8 cellular contexts compared by ENCODE assay signal in genomic region chr1:201888282-201889033, GRCh38. TPM values are rescaled to one million over a fixed set of nuclear protein-coding genes. Genes with fewer than 3 reads are reported as not detected.
DNase-seq lines count a peak whose midpoint lies in the region; ATAC-seq and TF ChIP-seq lines count a peak whose summit lies in the region.

TSS of gene SHISA4 (plus strand) at chr1:201888898. CDS start at chr1:201888995, 97 bp downstream.

- H3K27me3 ChIP-seq in AG04450 (ENCODE audit: control insufficient read depth, insufficient read depth, low read length) = no peaks in the 10 kb centered on the region
- H3K27me3 ChIP-seq in GM23248 (replicated peaks; ENCODE audit: insufficient read depth) = no peaks in the 10 kb centered on the region
- H3K27me3 ChIP-seq in endocrine pancreas (ENCODE audit: control insufficient read depth, insufficient read depth, low read length) = no peaks in the 10 kb centered on the region
- H3K27me3 ChIP-seq in lower lobe of right lung (ENCODE audit: low read depth) = no peaks in the 10 kb centered on the region

- H3K27ac ChIP-seq in AG04450 (ENCODE audit: low read depth, low read length) = peak within 1 kb of the TSS; percentile 47
- H3K27ac ChIP-seq in GM23248 = no peak within 1 kb of the TSS
- H3K27ac ChIP-seq in lower lobe of right lung = peak within 1 kb of the TSS; percentile 60

- no peaks in the 10 kb centered on the region for H3K79me2 ChIP-seq in GM23248 (ENCODE audit: insufficient read depth)

- intact Hi-C loops in lower lobe of right lung (cut with DNase I) = no loop called here

- no peaks in the 10 kb centered on the region for H4K20me1 ChIP-seq in GM23248 (ENCODE audit: insufficient read depth)

- H3F3A ChIP-seq in GM23248 (ENCODE audit: insufficient read depth) = peaks cover 8% of the 10 kb centered on the region

- H3K9me3 ChIP-seq in AG04450 (ENCODE audit: control insufficient read depth, insufficient read depth, low read length) (no peaks in the 10 kb centered on the region; the same call in 1 of the 2 replicates), GM23248 (ENCODE audit: low read depth) (no peaks in the 10 kb centered on the region), endocrine pancreas (ENCODE audit: control insufficient read depth, low read length) (no peaks in the 10 kb centered on the region), lower lobe of right lung (no peaks in the 10 kb centered on the region)

- 6 to 8% methylated on average over 27 to 42 of the region's 47 CpGs for WGBS in GM23248 (ENCODE audit: low coverage in 1 of 2, low lambda C conversion rate in 2 of 2, missing lambda C conversion rate in 2 of 2), 2 experiments

- DNase-seq in AG04450 (ENCODE audit: low read depth, low spot score) (no peak), GM23248 (peak; percentile 76), T1000 (lab: John Stamatoyannopoulos, UW) (peak; percentile 73), lower lobe of right lung (peak; percentile 88)
- no peak for DNase-seq in stimulated activated naive CD8-positive, alpha-beta T cell treated with anti-CD3 and anti-CD28 coated beads, Interleukin-15, amount 100 ng/mL, for 72 hours
- no peak for DNase-seq in effector CD4-positive, alpha-beta T cell

- H3K4me1 ChIP-seq in GM23248 (ENCODE audit: insufficient read depth) (peaks cover 22% of the 10 kb centered on the region), endocrine pancreas (ENCODE audit: control insufficient read depth, insufficient read depth, low read length) (no peaks in the 10 kb centered on the region), lower lobe of right lung (peaks cover 33% of the 10 kb centered on the region)

- no peak within 1 kb of the TSS for H3K27ac Mint-ChIP-seq in stimulated activated naive CD8-positive, alpha-beta T cell treated with anti-CD3 and anti-CD28 coated beads, Interleukin-15, amount 100 ng/mL, for 72 hours

- H3K4me3 ChIP-seq in AG04450 (ENCODE audit: low read depth, low read length) (peak within 1 kb of the TSS; percentile 82), GM23248 (peak within 1 kb of the TSS; percentile 86), endocrine pancreas (ENCODE audit: control insufficient read depth, insufficient read depth, low read length) (no peak within 1 kb of the TSS), lower lobe of right lung (peak within 1 kb of the TSS; percentile 85)

- peak; percentile 91 to 94 for ATAC-seq in lower lobe of right lung
- ATAC-seq in stimulated activated naive CD8-positive, alpha-beta T cell treated with anti-CD3 and anti-CD28 coated beads, Interleukin-15, amount 100 ng/mL, for 72 hours = peak; percentile 69
- no peak for ATAC-seq in GM18861 (IDR thresholded peaks at IDR 0.05; ENCODE audit: unreplicated experiment)

- no peaks in the 10 kb centered on the region for H3K9me2 ChIP-seq in GM23248 (ENCODE audit: insufficient read depth)

- CTCF ChIA-PET in AG04450 (lab: Charles Lee) = no interaction called here

- peak within 1 kb of the TSS; percentile 91 for H3K4me2 ChIP-seq in GM23248 (ENCODE audit: unreplicated experiment)

- no peaks in the 10 kb centered on the region for H3K36me3 ChIP-seq in GM23248 (ENCODE audit: low read depth)
- no peaks in the 10 kb centered on the region for H3K36me3 ChIP-seq in endocrine pancreas (ENCODE audit: control insufficient read depth, insufficient read depth, low read length)
- no peaks in the 10 kb centered on the region for H3K36me3 ChIP-seq in lower lobe of right lung

- peaks cover 77% of the 10 kb centered on the region for H3K27me3 Mint-ChIP-seq in stimulated activated naive CD8-positive, alpha-beta T cell treated with anti-CD3 and anti-CD28 coated beads, Interleukin-15, amount 100 ng/mL, for 72 hours

- TF ChIP-seq CTCF in AG04450 (IDR thresholded peaks at IDR 0.05; ENCODE audit: low read depth, low read length) (no peak), lower lobe of right lung (IDR thresholded peaks at IDR 0.05) (no peak)

- peaks cover 16% of the 10 kb centered on the region for H3K4me1 Mint-ChIP-seq in stimulated activated naive CD8-positive, alpha-beta T cell treated with anti-CD3 and anti-CD28 coated beads, Interleukin-15, amount 100 ng/mL, for 72 hours

- in situ Hi-C loops in GM23248 (cut with MboI) = loop anchor here (25.0 kb wide), 1 partner anchor 224 kb away; the partner anchor contains the start of gene GPR37L1

- H2AFZ ChIP-seq in GM23248 = peak within 1 kb of the TSS; percentile 90

- peak within 1 kb of the TSS; percentile 80 for H3K9ac ChIP-seq in GM23248
- H3K9ac ChIP-seq in endocrine pancreas (ENCODE audit: control insufficient read depth, insufficient read depth, low read length) = peak within 1 kb of the TSS; percentile 31

- H3K4me3 Mint-ChIP-seq in stimulated activated naive CD8-positive, alpha-beta T cell treated with anti-CD3 and anti-CD28 coated beads, Interleukin-15, amount 100 ng/mL, for 72 hours = peak within 1 kb of the TSS; percentile 65 to 73

- POLR2A ChIA-PET in AG04450 (lab: Yijun Ruan, JAX) = interaction anchor here (1.3 kb wide), 1 partner anchor 58 kb away, joined by 4 read pairs; the partner anchor contains the start of gene LMOD1

- H3K9me3 Mint-ChIP-seq in stimulated activated naive CD8-positive, alpha-beta T cell treated with anti-CD3 and anti-CD28 coated beads, Interleukin-15, amount 100 ng/mL, for 72 hours = no peaks in the 10 kb centered on the region

RNA-seq across cellular contexts. Expression of gene SHISA4, which starts in this region (rescaled TPM):
- 24.4 and 36.4 TPM in 2 replicates for polyA plus RNA-seq in AG04450 (2011; rRNA removed)
- 24.8 and 25.7 TPM in 2 replicates for polyA minus RNA-seq in AG04450 (2011; rRNA and poly(A)+ RNA removed)
- total RNA-seq in GM23248 (2014; rRNA removed; shearing (Covaris generic)) = 24.8 and 42.4 TPM in 2 replicates
- polyA plus RNA-seq in GM23248 (2016; fragmentation: Nextera tagmentation; extraction: Ambion mirVana) = 47.9 and 48.0 TPM in 2 replicates
- total RNA-seq in lower lobe of right lung = 7.8 TPM

Comparison
In these comparisons a context has a peak if more than half of its experiments do, and no peak if none do; other contexts are left out.
1. DNase-seq: peak in GM23248 (single experiment), T1000 (single experiment) and lower lobe of right lung (single experiment); none in AG04450 (single experiment), stimulated activated naive CD8-positive, alpha-beta T cell treated with anti-CD3 and anti-CD28 coated beads, Interleukin-15, amount 100 ng/mL, for 72 hours (0 of 2) and effector CD4-positive, alpha-beta T cell (single experiment).